ENCODE assay signal across 1 cellular context in genomic region chr1:207327994-207328393, GRCh38.
TF ChIP-seq lines count a peak whose summit lies in the region.

No MANE protein-coding gene starts in this region.

TF ChIP-seq in GM12878, 131 proteins besides CTCF, POLR2A, EP300 and RAD21:
- no peak for TF ChIP-seq YY1 (IDR thresholded peaks at IDR 0.05; ENCODE audit: low read depth, low read length)
- TF ChIP-seq ASH2L (IDR thresholded peaks at IDR 0.05; ENCODE audit: borderline replicate concordance, low read depth) = no peak
- TF ChIP-seq ZBTB11 (CRISPR knock-in tag; IDR thresholded peaks at IDR 0.05) = no peak
- no peak for TF ChIP-seq SMAD5 (IDR thresholded peaks at IDR 0.05; ENCODE audit: low read depth)
- no peak for TF ChIP-seq MLLT1 (IDR thresholded peaks at IDR 0.05)
- peak; percentile 61; the same call in 1 of the 2 replicates for TF ChIP-seq POLR2AphosphoS5 (IDR thresholded peaks at IDR 0.05; ENCODE audit: low read length)
- TF ChIP-seq USF2 (IDR thresholded peaks at IDR 0.05; ENCODE audit: borderline replicate concordance, low read depth, low read length) = no peak
